Comparison of ENCODE assay signal across 8 cellular contexts in genomic region chr10:71850745-71851629, GRCh38. TPM values are rescaled to one million over a fixed set of nuclear protein-coding genes. Genes with fewer than 3 reads are reported as not detected.
DNase-seq lines count a peak whose midpoint lies in the region; ATAC-seq, FAIRE-seq and TF ChIP-seq lines count a peak whose summit lies in the region.

Gene PSAP, minus strand, starts transcription at chr10:71851251. Its CDS starts 30 bp downstream, at chr10:71851221.

- peak within 1 kb of the TSS; percentile 82 for H3K9ac ChIP-seq in trophoblast cell (ENCODE audit: low read length)

- peak; percentile 97 for FAIRE-seq in GM12891 (lab: Jason Lieb, UNC)

- TF ChIP-seq CTCF in adrenal gland (IDR thresholded peaks at IDR 0.05): no peak
- no peak for TF ChIP-seq CTCF in transverse colon (IDR thresholded peaks at IDR 0.05)

- peak within 1 kb of the TSS; percentile 42 for H2BK12ac ChIP-seq in trophoblast cell (ENCODE audit: low read length)

- H2BK120ac ChIP-seq in trophoblast cell (ENCODE audit: insufficient read depth, low read length, poor library complexity): peak within 1 kb of the TSS; percentile 94

- H3K9me3 ChIP-seq in adrenal gland (replicated peaks in 1 of 3) (no peaks in the 10 kb centered on the region), trophoblast cell (ENCODE audit: insufficient read depth, low read depth, low read length) (peaks cover 2% of the 10 kb centered on the region), transverse colon (no peaks in the 10 kb centered on the region)

- H4K12ac ChIP-seq in trophoblast cell (ENCODE audit: low read depth, low read length): peak within 1 kb of the TSS; percentile 89

- 2 to 7% (median 4%) methylated on average over 28 to 56 of the region's 56 CpGs for WGBS in adrenal gland, 4 donors
- no CpG with 5 or more reads among the region's 56 CpGs for WGBS in trophoblast cell (ENCODE audit: extremely low coverage, insufficient coverage, insufficient read length)
- WGBS in transverse colon (ENCODE audit: low coverage in 1 of 2), 2 donors: 4 to 5% methylated on average over 11 to 35 of the region's 56 CpGs

- H3K27me3 ChIP-seq in adrenal gland (no peaks in the 10 kb centered on the region), trophoblast cell (ENCODE audit: insufficient read depth, low read length) (no peaks in the 10 kb centered on the region), transverse colon (no peaks in the 10 kb centered on the region)

- peak within 1 kb of the TSS; percentile 95 to 99 (median 98) for H3K27ac ChIP-seq in adrenal gland
- peak within 1 kb of the TSS; percentile 98 for H3K27ac ChIP-seq in trophoblast cell (ENCODE audit: low read depth, low read length)
- H3K27ac ChIP-seq in transverse colon: peak within 1 kb of the TSS; percentile 96 to 98 (median 97)

- H2AFZ ChIP-seq in trophoblast cell (ENCODE audit: insufficient read depth, low read length, poor library complexity): peak within 1 kb of the TSS; percentile 93

- H3K18ac ChIP-seq in trophoblast cell (ENCODE audit: low read length): peak within 1 kb of the TSS; percentile 98

- peak within 1 kb of the TSS; percentile 56 for H3K4me2 ChIP-seq in trophoblast cell (ENCODE audit: low read length)

- peak within 1 kb of the TSS; percentile 81 for H3K4ac ChIP-seq in trophoblast cell (ENCODE audit: low read depth, low read length)

- ATAC-seq in HG02852 (IDR thresholded peaks at IDR 0.05; ENCODE audit: unreplicated experiment): peak; percentile 92

- no peak for TF ChIP-seq EP300 in transverse colon (IDR thresholded peaks at IDR 0.05; ENCODE audit: low read depth)

- H4K8ac ChIP-seq in trophoblast cell (ENCODE audit: low read depth, low read length): peak within 1 kb of the TSS; percentile 94

- in situ Hi-C loops in transverse colon (cut with MboI; ENCODE audit: low pct_ligation_motif_present in 1 of 4, low pct_unique_long_range_greater_than_20kb in 1 of 4, low sequenced_read_pairs in 3 of 4): no loop called here

- no peak within 1 kb of the TSS for H3K23ac ChIP-seq in trophoblast cell (ENCODE audit: low read length)

- peaks cover 38 to 50% of the 10 kb centered on the region in 2 donors for H3K4me1 ChIP-seq in adrenal gland (replicated peaks in 1 of 2)
- H3K4me1 ChIP-seq in trophoblast cell (ENCODE audit: control insufficient read depth in 1 of 2, insufficient read depth in 2 of 2, low read length in 2 of 2): peaks cover 2 to 11% of the 10 kb centered on the region in 2 experiments
- H3K4me1 ChIP-seq in transverse colon: peaks cover 12 to 45% (median 24%) of the 10 kb centered on the region in 4 donors

- intact Hi-C loops in adrenal gland (cut with DNase I) (no loop called here), cardiac septum (cut with DNase I) (no loop called here), transverse colon (cut with DNase I; ENCODE audit: low total_unique reads) (no loop called here)

- no peaks in the 10 kb centered on the region for H3K36me3 ChIP-seq in adrenal gland (replicated peaks in 1 of 2)
- peaks cover 3% of the 10 kb centered on the region in 2 experiments for H3K36me3 ChIP-seq in trophoblast cell (ENCODE audit: control insufficient read depth in 1 of 2, insufficient read depth in 2 of 2, low read length in 2 of 2)
- H3K36me3 ChIP-seq in transverse colon: no peaks in the 10 kb centered on the region

- H3K79me1 ChIP-seq in trophoblast cell (ENCODE audit: low read length): peaks cover 12% of the 10 kb centered on the region

- peak; percentile 98 for DNase-seq in GM12891 (ENCODE audit: insufficient read length, low spot score)
- peak; percentile 97 for DNase-seq in NCI-H146 (lab: John Stamatoyannopoulos, UW)
- peak; percentile 96 to 98 (median 97) for DNase-seq in T-helper 1 cell
- peak; percentile 98 to 100 (median 99) for DNase-seq in adrenal gland
- DNase-seq in cardiac septum (ENCODE audit: low spot score): peak; percentile 100
- DNase-seq in trophoblast cell: peak; percentile 99 to 100
- peak; percentile 99 for DNase-seq in transverse colon

- peak within 1 kb of the TSS; percentile 99 for H2BK5ac ChIP-seq in trophoblast cell (ENCODE audit: low read depth, low read length, poor library complexity)

- H3K14ac ChIP-seq in trophoblast cell (ENCODE audit: low read length): peak within 1 kb of the TSS; percentile 98

- peaks cover 26% of the 10 kb centered on the region for H3K79me2 ChIP-seq in trophoblast cell (ENCODE audit: control insufficient read depth, insufficient read depth, low read length, poor library complexity)

- H3K4me3 ChIP-seq in adrenal gland (peak within 1 kb of the TSS; percentile 70 to 99 (median 81)), trophoblast cell (ENCODE audit: low read depth, low read length) (peak within 1 kb of the TSS; percentile 80), transverse colon (peak within 1 kb of the TSS; percentile 57 to 93 (median 91))

- H2AK5ac ChIP-seq in trophoblast cell (ENCODE audit: low read length): peak within 1 kb of the TSS; percentile 31

- peak; percentile 99 for TF ChIP-seq POLR2A in GM12891 (IDR thresholded peaks at IDR 0.05; ENCODE audit: low read depth, low read length)
- peak; percentile 98 to 100 for TF ChIP-seq POLR2A in adrenal gland (IDR thresholded peaks at IDR 0.05)
- TF ChIP-seq POLR2A in transverse colon (IDR thresholded peaks at IDR 0.05): peak; percentile 99

- H4K91ac ChIP-seq in trophoblast cell (ENCODE audit: low read depth, low read length): peak within 1 kb of the TSS; percentile 92

TF ChIP-seq in GM12891, 5 proteins besides CTCF, POLR2A, EP300 and RAD21:
- peak; percentile 99 for TF ChIP-seq POLR2AphosphoS5 (IDR thresholded peaks at IDR 0.05; ENCODE audit: low read depth, low read length)
- TF ChIP-seq POU2F2 (IDR thresholded peaks at IDR 0.05; ENCODE audit: low read depth, low read length): peak; percentile 60; the same call in 1 of the 2 replicates
- TF ChIP-seq TAF1 (IDR thresholded peaks at IDR 0.05; ENCODE audit: low read depth, low read length): peak; percentile 92
- no peak for TF ChIP-seq SPI1 (IDR thresholded peaks at IDR 0.05; ENCODE audit: low read depth, low read length)
- no peak for TF ChIP-seq PAX5 (IDR thresholded peaks at IDR 0.05; ENCODE audit: insufficient read depth, low read length, severe bottlenecking)
TF ChIP-seq in GM12891: peak in this region for 3.

RNA-seq across cellular contexts. Expression of gene PSAP, which starts in this region (rescaled TPM):
- polyA plus RNA-seq in GM12891 (2012; ENCODE audit: low read depth, missing spikeins): 238 TPM
- total RNA-seq in adrenal gland: 1,000 to 10,000 TPM; 1,730 to 3,452 (median 2,381) TPM
- polyA plus RNA-seq in adrenal gland: 1,000 to 10,000 TPM in 1 of 3 donors, 100 to 1,000 TPM in 2; 623 to 1,694 (median 805) TPM
- total RNA-seq in cardiac septum: 1,123 TPM
- 532 and 555 TPM in 2 replicates for polyA plus RNA-seq in trophoblast cell (2013)
- total RNA-seq in transverse colon: 100 to 1,000 TPM; 383 to 667 (median 478) TPM

Comparison
In these comparisons a context has a peak if more than half of its experiments do, and no peak if none do; other contexts are left out.
1. Peak in every context shown above with its lines: DNase-seq, ATAC-seq, H3K4me3 ChIP-seq and H3K27ac ChIP-seq.